28 cellular contexts compared by ENCODE assay signal in genomic region chr13:97913206-97913605, GRCh38.
"Had no signal": no experiment of that assay in that cellular context is flagged by ENCODE, and none has a peak within 500 bp of the region (broad histone marks: within the 10 kb centered on the region; RNA-seq: fewer than 3 reads in every experiment).

No MANE protein-coding gene starts in this region.

- DNase-seq: activated CD4-positive, alpha-beta T cell treated with anti-CD3 and anti-CD28 coated beads, Interleukin-2, amount 10 ng/mL, durations not matched to agents 24 days and 14 days; activated CD4-positive, alpha-beta T cell treated with anti-CD3 and anti-CD28 coated beads, Interleukin-2, amount 50 U/mL, for 4 hours; activated CD4-positive, CD25-positive, alpha-beta regulatory T cell; activated CD8-positive, alpha-beta T cell treated with anti-CD3 and anti-CD28 coated beads for 36 hours; activated gamma-delta T cell; activated naive CD4-positive, alpha-beta T cell treated with Interleukin-2 at 50 U/mL for 16 hours; activated T-cell treated with anti-CD3 and anti-CD28 coated beads, Interleukin-2, amount 50 U/mL, for 1 hour; activated T-cell treated with anti-CD3 and anti-CD28 coated beads, Interleukin-2, amount 50 U/mL, for 72 hours; adrenal gland; MM.1S; MV-4-11; NCI-H1092; NCI-H1436 treated with DMSO at 0.1 percent for 48 hours; NCI-H1694 treated with DMSO at 0.1 percent for 48 hours; NCI-H2029; NCI-H345; NCI-H526; NCI-H748 treated with DMSO at 0.1 percent for 48 hours; NK-92 treated with Interleukin-12 subunit alpha and Interleukin-12 subunit beta, amount 100 ng/mL, for 24 hours; PC-9; SIG-M5; T-cell; T-helper 2 cell; T-helper 9 cell; WERI-Rb-1 had no signal

- H3K27ac ChIP-seq: adrenal gland, cardiac muscle cell, KMS-11, PC-9, RWPE1, WERI-Rb-1 had no signal

- H3K9me3 ChIP-seq: adrenal gland had no signal

- H3K4me3 ChIP-seq: adrenal gland, cardiac muscle cell, PC-9 had no signal

- H3K27me3 ChIP-seq: adrenal gland, cardiac muscle cell had no signal

- H3K36me3 ChIP-seq: adrenal gland, cardiac muscle cell, WERI-Rb-1 had no signal

- H3K4me1 ChIP-seq: adrenal gland had no signal
